In genomic region chr6:108114861-108115597, GRCh38 we compare ENCODE assay signal across 8 cellular contexts. TPM values are rescaled to one million over a fixed set of nuclear protein-coding genes. Genes with fewer than 3 reads are reported as not detected.
A peak's percentile ranks its signal among the peaks of the same experiment; 100 is the strongest.
DNase-seq lines count a peak whose midpoint lies in the region; ATAC-seq and TF ChIP-seq lines count a peak whose summit lies in the region.

No MANE protein-coding gene starts in this region.

- intact Hi-C loops in sigmoid colon (cut with DNase I), result loop anchor here (10.0 kb wide), 1 partner anchor 380 kb away; no protein-coding TSS in a partner anchor

- H3K27me3 ChIP-seq in iPS-15b (ENCODE audit: control insufficient read depth, insufficient read depth, low read length), result peaks cover 89% of the 10 kb centered on the region
- H3K27me3 ChIP-seq in sigmoid colon, result peaks cover 52 to 87% (median 60%) of the 10 kb centered on the region in 3 donors

- no peaks in the 10 kb centered on the region for H3K9me3 ChIP-seq in iPS-15b (ENCODE audit: control insufficient read depth, insufficient read depth, low read length)
- no peaks in the 10 kb centered on the region for H3K9me3 ChIP-seq in sigmoid colon

- WGBS in sigmoid colon, 2 donors, result 2 to 4% methylated on average over 49 of the region's 49 CpGs

- H3K36me3 ChIP-seq in iPS-15b (ENCODE audit: control insufficient read depth, insufficient read depth, low read length) (no peaks in the 10 kb centered on the region), sigmoid colon (no peaks in the 10 kb centered on the region)

- H3K27ac ChIP-seq in sigmoid colon, result no peak overlapping the region

- no peak for TF ChIP-seq EP300 in sigmoid colon (IDR thresholded peaks at IDR 0.05)

- H3K9ac ChIP-seq in iPS-15b (ENCODE audit: low read depth, low read length), result no peak overlapping the region

- peaks cover 4% of the 10 kb centered on the region for H3K4me1 ChIP-seq in iPS-15b (ENCODE audit: control insufficient read depth, insufficient read depth, low read length)
- peaks cover 0 to 58% (median 49%) of the 10 kb centered on the region in 4 donors for H3K4me1 ChIP-seq in sigmoid colon

- ATAC-seq in HG03159 (IDR thresholded peaks at IDR 0.05; ENCODE audit: unreplicated experiment) (no peak), GM19395 (IDR thresholded peaks at IDR 0.05; ENCODE audit: unreplicated experiment) (no peak), GM21529 (IDR thresholded peaks at IDR 0.05; ENCODE audit: unreplicated experiment) (no peak)

- TF ChIP-seq CTCF in sigmoid colon (IDR thresholded peaks at IDR 0.05), result no peak

- DNase-seq in Daoy (ENCODE audit: low read depth) (peak; percentile 74), NCI-H510A (lab: John Stamatoyannopoulos, UW) (peak; percentile 27), amniotic epithelial cell (ENCODE audit: low read depth) (peak; percentile 52), sigmoid colon (peak; percentile 77)

- H3K4me3 ChIP-seq in iPS-15b (ENCODE audit: low read depth, low read length) (peak overlapping the region; percentile 55), sigmoid colon (peak overlapping the region in 3 of 4 donors; percentile 18 to 38 (median 38))

- no peak for TF ChIP-seq POLR2A in sigmoid colon (IDR thresholded peaks at IDR 0.05)

RNA-seq across cellular contexts. Expression of gene OSTM1, which starts 40.5 kb away (rescaled TPM):
- 29.5 and 41.1 TPM in 2 replicates for total RNA-seq in Daoy (2014; rRNA removed; shearing (Covaris generic))
- 100 to 1,000 TPM in 2 of 4 donors, 10 to 100 TPM in 2; 48.9 to 267 (median 106) TPM for total RNA-seq in sigmoid colon
- polyA plus RNA-seq in sigmoid colon, result 10 to 100 TPM in 1 of 3 donors, 1 to 10 TPM in 2; 3.6 to 10.6 (median 9.5) TPM

RNA-seq across cellular contexts. Expression of gene NR2E1, which starts 50.8 kb away (rescaled TPM):
- 1.6 and 2.1 TPM in 2 replicates for total RNA-seq in Daoy (2014; rRNA removed; shearing (Covaris generic))
- not detected for total RNA-seq in sigmoid colon
- not detected for polyA plus RNA-seq in sigmoid colon

Comparison
In these comparisons a context has a peak if more than half of its experiments do, and no peak if none do; other contexts are left out.
1. DNase-seq: peak in every context shown above with its lines; median percentile 77 in sigmoid colon; 74 in Daoy; 52 in amniotic epithelial cell; 27 in NCI-H510A.